ENCODE assay signal across 9 cellular contexts in genomic region chr1:14095001-14095400, GRCh38.
DNase-seq lines count a peak whose midpoint lies in the region; ATAC-seq and TF ChIP-seq lines count a peak whose summit lies in the region.
"Had no signal": no experiment of that assay in that cellular context is flagged by ENCODE, and none has a peak within 500 bp of the region (broad histone marks: within the 10 kb centered on the region; RNA-seq: fewer than 3 reads in every experiment).

No MANE protein-coding gene starts in this region.

- no peak overlapping the region for H2AFZ ChIP-seq in SU-DHL-6 (ENCODE audit: low read depth, low read length, severe bottlenecking)

- H3K27ac ChIP-seq in SU-DHL-6 (ENCODE audit: low read depth, low read length): no peak overlapping the region
- no peak overlapping the region for H3K27ac ChIP-seq in right lobe of liver

- H3K36me3 ChIP-seq in SU-DHL-6 (ENCODE audit: low read length) (no peaks in the 10 kb centered on the region), right lobe of liver (no peaks in the 10 kb centered on the region)

- no peaks in the 10 kb centered on the region for H3K4me1 ChIP-seq in right lobe of liver

- WGBS in right lobe of liver (ENCODE audit: insufficient coverage, low coverage, low lambda C conversion rate, missing lambda C conversion rate): 13% methylated on average over 3 of the region's 3 CpGs

- no peaks in the 10 kb centered on the region for H3K9me2 ChIP-seq in SU-DHL-6 (replicated peaks; ENCODE audit: insufficient read depth, low read length)

- no peaks in the 10 kb centered on the region for H3K79me2 ChIP-seq in SU-DHL-6 (ENCODE audit: insufficient read depth, low read length)

- TF ChIP-seq POLR2A in right lobe of liver (IDR thresholded peaks at IDR 0.05): no peak

- no peak overlapping the region for H3K4me3 ChIP-seq in LNCaP clone FGC (ENCODE audit: low read depth, low read length)
- H3K4me3 ChIP-seq in SU-DHL-6 (ENCODE audit: insufficient read depth, low read length, poor library complexity, severe bottlenecking): no peak overlapping the region
- no peak overlapping the region for H3K4me3 ChIP-seq in right lobe of liver

- DNase-seq in Daoy (ENCODE audit: low read depth) (peak; percentile 23), LNCaP clone FGC (ENCODE audit: low read depth) (no peak), right lobe of liver (no peak), DMS153 treated with DMSO at 0.1 percent for 48 hours (lab: John Stamatoyannopoulos, UW; ENCODE audit: unreplicated experiment) (no peak), NCI-H2081 treated with DMSO at 0.1 percent for 48 hours (lab: John Stamatoyannopoulos, UW) (no peak), H4 (ENCODE audit: low spot score) (no peak)
- DNase-seq: T-helper 17 cell had no signal

- H3K9ac ChIP-seq in SU-DHL-6 (ENCODE audit: low read length): no peak overlapping the region

- H3K9me3 ChIP-seq in SU-DHL-6 (ENCODE audit: insufficient read depth, low read length): no peaks in the 10 kb centered on the region
- no peaks in the 10 kb centered on the region for H3K9me3 ChIP-seq in right lobe of liver

- H3K4me2 ChIP-seq in SU-DHL-6 (ENCODE audit: low read depth, low read length, poor library complexity, severe bottlenecking): no peak overlapping the region

- ATAC-seq in right lobe of liver: peak in 1 of 4 donors; percentile 49
- no peak for ATAC-seq in GM21447 (IDR thresholded peaks at IDR 0.05; ENCODE audit: unreplicated experiment)
- ATAC-seq: T-helper 17 cell had no signal

- intact Hi-C loops in right lobe of liver (cut with DNase I): no loop called here

- H4K20me1 ChIP-seq in SU-DHL-6 (ENCODE audit: low read depth, low read length): no peaks in the 10 kb centered on the region

- H3F3A ChIP-seq in SU-DHL-6 (ENCODE audit: insufficient read depth): no peaks in the 10 kb centered on the region

- H3K27me3 ChIP-seq in SU-DHL-6 (ENCODE audit: low read length) (0 out of 2 replicates have a peak, but pooled peaks cover 3% of the 10 kb centered on the region), right lobe of liver (no peaks in the 10 kb centered on the region)

- TF ChIP-seq CTCF in LNCaP clone FGC (IDR thresholded peaks at IDR 0.05; ENCODE audit: control insufficient read depth, extremely low read depth, insufficient read depth) (peak; percentile 62), SU-DHL-6 (IDR thresholded peaks at IDR 0.05; ENCODE audit: insufficient read depth, low read length, poor library complexity, severe bottlenecking) (peak; percentile 15), right lobe of liver (IDR thresholded peaks at IDR 0.05) (peak; percentile 13 to 52 (median 32))
